13 cellular contexts compared by ENCODE assay signal in genomic region chr2:21263622-21264021, GRCh38.
DNase-seq lines count a peak whose midpoint lies in the region; ATAC-seq and TF ChIP-seq lines count a peak whose summit lies in the region.
"Had no signal": no experiment of that assay in that cellular context is flagged by ENCODE, and none has a peak within 500 bp of the region (broad histone marks: within the 10 kb centered on the region; RNA-seq: fewer than 3 reads in every experiment).

No MANE protein-coding gene starts in this region.

- no peak overlapping the region for H2AFZ ChIP-seq in mammary epithelial cell (ENCODE audit: low read depth, low read length)

- no peak for ATAC-seq in HG03460 (IDR thresholded peaks at IDR 0.05; ENCODE audit: unreplicated experiment)
- ATAC-seq: CD8-positive, alpha-beta T cell had no signal

- H3K27ac ChIP-seq in testis: peak overlapping the region; percentile 39 to 54
- H3K27ac ChIP-seq in mammary epithelial cell (ENCODE audit: insufficient read depth, low read depth, low read length): no peak overlapping the region

- dilution Hi-C loops in mammary epithelial cell (cut with HindIII; ENCODE audit: low sequenced_read_pairs): no loop called here

- H3K4me2 ChIP-seq in mammary epithelial cell (ENCODE audit: insufficient read depth, low read depth, low read length): no peak overlapping the region

- intact Hi-C loops in testis (cut with DNase I; ENCODE audit: low total_unique reads) (no loop called here), mammary epithelial cell (cut with micrococcal nuclease) (no loop called here)

- no peaks in the 10 kb centered on the region for H3K9me3 ChIP-seq in testis
- no peaks in the 10 kb centered on the region for H3K9me3 ChIP-seq in mammary epithelial cell (replicated peaks; ENCODE audit: insufficient read depth, low read length)
- H3K9me3 ChIP-seq: BE2C had no signal

- H3K27me3 ChIP-seq in testis: no peaks in the 10 kb centered on the region
- H3K27me3 ChIP-seq in mammary epithelial cell (ENCODE audit: insufficient read depth, low read length): no peaks in the 10 kb centered on the region
- H3K27me3 ChIP-seq: BE2C had no signal

- H4K20me1 ChIP-seq in mammary epithelial cell (ENCODE audit: insufficient read depth, low read length): no peaks in the 10 kb centered on the region

- TF ChIP-seq CTCF in testis (IDR thresholded peaks at IDR 0.05): no peak
- TF ChIP-seq CTCF in mammary epithelial cell (conservative IDR thresholded peaks at IDR 0.05 in 1 of 2, IDR thresholded peaks at IDR 0.05 in 1 of 2; ENCODE audit: extremely low read depth in 1 of 2, insufficient read depth in 1 of 2, low read depth in 1 of 2, low read length in 2 of 2): no peak

- H3K9ac ChIP-seq in mammary epithelial cell (ENCODE audit: insufficient read depth, low read length): no peak overlapping the region

- H3K36me3 ChIP-seq in testis (ENCODE audit: low read depth, missing control alignments) (no peaks in the 10 kb centered on the region), mammary epithelial cell (ENCODE audit: insufficient read depth, low read length) (no peaks in the 10 kb centered on the region)
- H3K36me3 ChIP-seq: BE2C had no signal

- TF ChIP-seq POLR2A in testis (IDR thresholded peaks at IDR 0.05): no peak

- 45 to 69% methylated on average over 3 of the region's 3 CpGs for WGBS in testis, 2 donors
- WGBS in mammary epithelial cell (ENCODE audit: low coverage, missing lambda C conversion rate): 3% methylated on average over 3 of the region's 3 CpGs

- no peaks in the 10 kb centered on the region for H3K79me2 ChIP-seq in mammary epithelial cell (ENCODE audit: insufficient read depth, low read length)

- peaks cover 34% of the 10 kb centered on the region for H3K4me1 ChIP-seq in testis
- H3K4me1 ChIP-seq in mammary epithelial cell (ENCODE audit: insufficient read depth, low read length): no peaks in the 10 kb centered on the region

- CTCF ChIA-PET in mammary epithelial cell (lab: Charles Lee; ENCODE audit: low non-redundant PET): no interaction called here

- in situ Hi-C loops in mammary epithelial cell (cut with MboI; ENCODE audit: low sequenced_read_pairs in 2 of 2): no loop called here

- BruUV-seq in mammary epithelial cell (replicated peaks; lab: Mats Ljungman, UMichigan): no TSS peak

- DNase-seq in anterior cingulate cortex (lab: John Stamatoyannopoulos, UW) (peak in 42 of 58 donors; percentile 15 to 94 (median 60)), globus pallidus (ENCODE audit: low spot score) (peak; percentile 96), nucleus accumbens (lab: John Stamatoyannopoulos, UW) (peak in 46 of 56 donors; percentile 22 to 86 (median 69)), testis (peak; percentile 65), mammary epithelial cell (no peak)
- DNase-seq in activated CD4-positive, alpha-beta T cell treated with anti-CD3 and anti-CD28 coated beads, Interleukin-2, amount 50 U/mL, for 1 hour: no peak
- DNase-seq: BE2C; CD8-positive, alpha-beta T cell; GF-D8; HCEC 1CT; NCI-H146; NCI-H226 had no signal

- H3K4me3 ChIP-seq in testis (no peak overlapping the region), mammary epithelial cell (replicated peaks in 1 of 3; ENCODE audit: insufficient read depth in 1 of 3, low read depth in 2 of 3, low read length in 3 of 3) (no peak overlapping the region)

Comparison
In these comparisons a context has a peak if more than half of its experiments do, and no peak if none do; other contexts are left out.
1. DNase-seq: peak in anterior cingulate cortex (42 of 58), globus pallidus (single experiment), nucleus accumbens (46 of 56) and testis (single experiment); none in mammary epithelial cell (single experiment) and activated CD4-positive, alpha-beta T cell treated with anti-CD3 and anti-CD28 coated beads, Interleukin-2, amount 50 U/mL, for 1 hour (single experiment).